8 cellular contexts compared by ENCODE assay signal in genomic region chr10:31603245-31604087, GRCh38.
DNase-seq lines count a peak whose midpoint lies in the region; ATAC-seq and TF ChIP-seq lines count a peak whose summit lies in the region.

No MANE protein-coding gene starts in this region.

- H3K4me1 ChIP-seq in DND-41 (ENCODE audit: insufficient read depth, low read length) (peaks cover 14% of the 10 kb centered on the region), SJSA1 (replicated peaks) (peaks cover 22% of the 10 kb centered on the region), neutrophil (ENCODE audit: control insufficient read depth in 1 of 2, insufficient read depth in 1 of 2, low read depth in 1 of 2, low read length in 1 of 2) (peaks cover 24 to 31% of the 10 kb centered on the region in 2 experiments), subcutaneous abdominal adipose tissue (ENCODE audit: control insufficient read depth in 5 of 5, insufficient read depth in 5 of 5, low read length in 5 of 5) (peaks cover 3 to 22% (median 18%) of the 10 kb centered on the region in 5 donors)

- H3K9me3 ChIP-seq in DND-41 (ENCODE audit: insufficient read depth, low read length, severe bottlenecking) (no peaks in the 10 kb centered on the region), SJSA1 (replicated peaks) (no peaks in the 10 kb centered on the region), neutrophil (no peaks in the 10 kb centered on the region), subcutaneous abdominal adipose tissue (ENCODE audit: control insufficient read depth in 5 of 5, low read length in 5 of 5) (no peaks in the 10 kb centered on the region)

- peak overlapping the region; percentile 80 for H3K4me2 ChIP-seq in DND-41 (ENCODE audit: insufficient read depth, low read length)

- TF ChIP-seq CTCF in DND-41 (IDR thresholded peaks at IDR 0.05; ENCODE audit: borderline replicate concordance, extremely low read depth, low read length, poor library complexity, severe bottlenecking): no peak
- no peak for TF ChIP-seq CTCF in LNCaP clone FGC (IDR thresholded peaks at IDR 0.05; ENCODE audit: control insufficient read depth, extremely low read depth, insufficient read depth)
- peak; percentile 17 for TF ChIP-seq CTCF in neutrophil (IDR thresholded peaks at IDR 0.05)

- ATAC-seq in DND-41 (ENCODE audit: insufficient read depth, low read depth): peak; percentile 94

- DNase-seq in DND-41: peak; percentile 90
- DNase-seq in GOT3 (lab: John Stamatoyannopoulos, UW): peak; percentile 75
- DNase-seq in LNCaP clone FGC (ENCODE audit: low read depth): peak; percentile 40
- peak; percentile 98 for DNase-seq in SJSA1 (ENCODE audit: low read depth in 1 of 2, low spot score in 2 of 2)
- peak; percentile 76 for DNase-seq in activated naive CD4-positive, alpha-beta T cell treated with anti-CD3 and anti-CD28 coated beads, Interleukin-2, amount 50 U/mL, for 16 hours
- peak; percentile 92 for DNase-seq in germinal center (ENCODE audit: low spot score)

- H4K20me1 ChIP-seq in DND-41 (ENCODE audit: insufficient read depth, low read length): no peaks in the 10 kb centered on the region

- no peaks in the 10 kb centered on the region for H3K79me2 ChIP-seq in DND-41 (ENCODE audit: insufficient read depth, low read length)

- H3K4me3 ChIP-seq in DND-41 (ENCODE audit: low read depth in 1 of 2, low read length in 2 of 2): peak overlapping the region; percentile 16 to 65; a peak in 3 of 4 replicates
- H3K4me3 ChIP-seq in LNCaP clone FGC (ENCODE audit: low read depth, low read length): peak overlapping the region; percentile 57
- H3K4me3 ChIP-seq in SJSA1: peak overlapping the region; percentile 43
- peak overlapping the region; percentile 64 to 73 for H3K4me3 ChIP-seq in neutrophil (ENCODE audit: low read depth in 1 of 2, low read length in 1 of 2)
- H3K4me3 ChIP-seq in subcutaneous abdominal adipose tissue (ENCODE audit: low read depth in 1 of 5, low read length in 5 of 5): peak overlapping the region; percentile 73 to 84 (median 76)

- H3K27ac ChIP-seq in DND-41 (ENCODE audit: low read length): peak overlapping the region; percentile 13; the same call in 1 of the 2 replicates
- H3K27ac ChIP-seq in SJSA1: peak overlapping the region; percentile 92
- peak overlapping the region; percentile 38 for H3K27ac ChIP-seq in neutrophil
- H3K27ac ChIP-seq in subcutaneous abdominal adipose tissue (ENCODE audit: low read depth, low read length): peak overlapping the region; percentile 94

- H3K27me3 ChIP-seq in DND-41 (ENCODE audit: insufficient read depth, low read length, poor library complexity): no peaks in the 10 kb centered on the region
- H3K27me3 ChIP-seq in SJSA1 (replicated peaks): no peaks in the 10 kb centered on the region
- peaks cover 21% of the 10 kb centered on the region for H3K27me3 ChIP-seq in neutrophil
- H3K27me3 ChIP-seq in subcutaneous abdominal adipose tissue (ENCODE audit: control insufficient read depth in 5 of 5, insufficient read depth in 4 of 5, low read length in 5 of 5): no peaks in the 10 kb centered on the region

- H3K36me3 ChIP-seq in DND-41 (ENCODE audit: insufficient read depth, low read length) (no peaks in the 10 kb centered on the region), SJSA1 (no peaks in the 10 kb centered on the region), neutrophil (no peaks in the 10 kb centered on the region), subcutaneous abdominal adipose tissue (ENCODE audit: control insufficient read depth in 5 of 5, insufficient read depth in 5 of 5, low read length in 5 of 5) (no peaks in the 10 kb centered on the region)

- H3K9ac ChIP-seq in DND-41 (ENCODE audit: low read depth, low read length): peak overlapping the region; percentile 45
- peak overlapping the region; percentile 68 to 83 (median 70) for H3K9ac ChIP-seq in subcutaneous abdominal adipose tissue (ENCODE audit: low read length in 5 of 5)

- peak overlapping the region; percentile 77 for H2AFZ ChIP-seq in DND-41 (ENCODE audit: low read depth, low read length)

Comparison
In these comparisons a context has a peak if more than half of its experiments do, and no peak if none do; other contexts are left out.
1. Peak in every context shown above with its lines: DNase-seq, ATAC-seq, H3K4me3 ChIP-seq and H3K27ac ChIP-seq.
2. DNase-seq: peak in every context shown above with its lines; median percentile 98 in SJSA1; 92 in germinal center; 90 in DND-41; 76 in activated naive CD4-positive, alpha-beta T cell treated with anti-CD3 and anti-CD28 coated beads, Interleukin-2, amount 50 U/mL, for 16 hours; 75 in GOT3; 40 in LNCaP clone FGC.
3. H3K27ac ChIP-seq: peak in every context shown above with its lines; median percentile 94 in subcutaneous abdominal adipose tissue; 92 in SJSA1; 38 in neutrophil; 13 in DND-41.